In the genomic region with DNA sequence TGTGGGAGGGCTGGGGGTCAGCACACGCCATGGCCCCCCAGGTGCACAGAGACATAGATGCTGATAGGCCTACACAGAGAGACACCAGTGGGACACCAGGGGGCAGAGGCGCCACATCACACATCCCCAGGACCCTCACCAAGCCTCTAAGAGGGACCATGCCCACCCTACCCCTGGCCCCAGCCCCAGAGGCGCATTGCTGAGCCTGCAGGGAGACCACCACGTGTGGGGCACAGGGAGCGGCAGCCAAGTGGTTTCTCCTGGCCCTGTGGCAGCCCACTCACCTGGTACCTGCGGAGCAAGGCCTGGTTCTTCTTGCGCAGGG, we compare ENCODE assay signal across 10 cellular contexts. TPM values are rescaled to one million over a fixed set of nuclear protein-coding genes. Genes with fewer than 3 reads are reported as not detected.
DNase-seq lines count a peak whose midpoint lies in the region; ATAC-seq and TF ChIP-seq lines count a peak whose summit lies in the region.
"Had no signal": no experiment of that assay in that cellular context is flagged by ENCODE, and none has a peak within 500 bp of the region (broad histone marks: within the 10 kb centered on the region; RNA-seq: fewer than 3 reads in every experiment).

No MANE protein-coding gene starts in this region.

- peak overlapping the region; percentile 100 for H2AK9ac ChIP-seq in IMR-90 (replicated peaks; ENCODE audit: low read depth, low read length, poor library complexity)

- H3K14ac ChIP-seq in IMR-90 (replicated peaks; ENCODE audit: low read depth, low read length), result peak overlapping the region; percentile 98

- H3K27ac Mint-ChIP-seq in T-helper 17 cell, result no peak overlapping the region
- H3K27ac Mint-ChIP-seq: progenitor cell of endocrine pancreas had no signal

- TF ChIP-seq RAD21 in IMR-90 (IDR thresholded peaks at IDR 0.05; ENCODE audit: low read length), result peak; percentile 31; the same call in 1 of the 2 replicates

- H3K4me1 ChIP-seq in IMR-90 (ENCODE audit: control insufficient read depth, insufficient read depth, low read length) (peaks cover 39% of the 10 kb centered on the region), mammary epithelial cell (ENCODE audit: insufficient read depth, low read length) (peaks cover 82% of the 10 kb centered on the region), testis (peaks cover 51% of the 10 kb centered on the region)

- H3K4me2 ChIP-seq in IMR-90 (ENCODE audit: low read depth, low read length) (peak overlapping the region; percentile 92), mammary epithelial cell (ENCODE audit: insufficient read depth, low read depth, low read length) (peak overlapping the region; percentile 99)

- WGBS in IMR-90 (ENCODE audit: extremely low coverage in 2 of 2, insufficient read length in 1 of 2), 2 experiments, result 76% methylated on average over 5 of the region's 7 CpGs; no CpG with 5 or more reads in 1 of the 2 experiments
- WGBS in mammary epithelial cell (ENCODE audit: low coverage, missing lambda C conversion rate), result 10% methylated on average over 2 of the region's 7 CpGs
- WGBS in testis, 2 donors, result 77% methylated on average over 7 of the region's 7 CpGs; no CpG with 5 or more reads in 1 of the 2 donors

- peak overlapping the region; percentile 99 for H4K91ac ChIP-seq in IMR-90 (ENCODE audit: insufficient read depth, low read depth, low read length)

- H3K36me3 ChIP-seq in IMR-90 (ENCODE audit: control insufficient read depth, insufficient read depth, low read length), result peaks cover 18% of the 10 kb centered on the region
- H3K36me3 ChIP-seq in mammary epithelial cell (ENCODE audit: insufficient read depth, low read length), result peaks cover 12% of the 10 kb centered on the region
- no peaks in the 10 kb centered on the region for H3K36me3 ChIP-seq in testis (ENCODE audit: low read depth, missing control alignments)

- intact Hi-C loops in IMR-90 (cut with micrococcal nuclease) (no loop called here), mammary epithelial cell (cut with micrococcal nuclease) (loop anchor here (1.0 to 2.0 kb wide), 3 partner anchors 29 to 123 kb away; no protein-coding TSS in a partner anchor), left colon (cut with DNase I, micrococcal nuclease) (no loop called here), testis (cut with DNase I; ENCODE audit: low total_unique reads) (no loop called here)

- peak overlapping the region; percentile 89; the same call in 2 of the 3 replicates for H2BK15ac ChIP-seq in IMR-90 (ENCODE audit: low read depth, low read length)

- H4K8ac ChIP-seq in IMR-90 (ENCODE audit: low read depth in 2 of 2, low read length in 2 of 2), result peak overlapping the region; percentile 93 to 97

- ATAC-seq in IMR-90 (ENCODE audit: low read depth) (no peak), left colon (no peak), T-helper 17 cell (no peak)

- POLR2A ChIA-PET in IMR-90 (lab: Charles Lee; ENCODE audit: unreplicated experiment), result interaction anchor here (0.9 to 3.3 kb wide), 4 partner anchors 8 to 17 kb away, joined by 3 to 20 read pairs (median 6); no protein-coding TSS in a partner anchor

- H3K4me3 Mint-ChIP-seq in T-helper 17 cell, result no peak overlapping the region

- H3K4ac ChIP-seq in IMR-90 (ENCODE audit: low read depth, low read length), result peak overlapping the region; percentile 100

- no peaks in the 10 kb centered on the region for H3K9me3 ChIP-seq in IMR-90 (ENCODE audit: control insufficient read depth, insufficient read depth, low read length)
- no peaks in the 10 kb centered on the region for H3K9me3 ChIP-seq in mammary epithelial cell (replicated peaks; ENCODE audit: insufficient read depth, low read length)
- H3K9me3 ChIP-seq in testis, result no peaks in the 10 kb centered on the region
- H3K9me3 ChIP-seq in T-helper 17 cell (ENCODE audit: control insufficient read depth, low read length, poor library complexity, severe bottlenecking), result no peaks in the 10 kb centered on the region

- peak overlapping the region; percentile 99 for H3K23ac ChIP-seq in IMR-90 (ENCODE audit: low read depth, low read length)

- peaks cover 27 to 53% of the 10 kb centered on the region in 2 experiments; a peak in 3 of 4 replicates for H3K79me1 ChIP-seq in IMR-90 (ENCODE audit: low read depth in 1 of 2, low read length in 2 of 2)

- H4K5ac ChIP-seq in IMR-90 (ENCODE audit: low read depth, low read length), result peak overlapping the region; percentile 94

- DNase-seq in IMR-90 (no peak), mammary epithelial cell (no peak), left colon (peak; percentile 23 to 41), testis (peak; percentile 27), amniotic stem cell (lab: John Stamatoyannopoulos, UW) (no peak), T-helper 17 cell (no peak), DMS53 treated with DMSO at 0.1 percent for 48 hours (lab: John Stamatoyannopoulos, UW; ENCODE audit: unreplicated experiment) (no peak), pons (ENCODE audit: low spot score) (no peak)
- DNase-seq: NCI-H2029 had no signal

- H3K27me3 Mint-ChIP-seq in T-helper 17 cell, result no peaks in the 10 kb centered on the region

- peak overlapping the region; percentile 77 for H2AFZ ChIP-seq in IMR-90 (replicated peaks; ENCODE audit: low read length, poor library complexity)
- no peak overlapping the region for H2AFZ ChIP-seq in mammary epithelial cell (ENCODE audit: low read depth, low read length)

- dilution Hi-C loops in IMR-90 (cut with HindIII; ENCODE audit: low sequenced_read_pairs, unreplicated experiment) (no loop called here), mammary epithelial cell (cut with HindIII; ENCODE audit: low sequenced_read_pairs) (no loop called here)

- H3K4me3 ChIP-seq in IMR-90 (ENCODE audit: insufficient read depth, low read depth, low read length) (peak overlapping the region; percentile 45), mammary epithelial cell (replicated peaks in 1 of 3; ENCODE audit: insufficient read depth in 1 of 3, low read depth in 2 of 3, low read length in 3 of 3) (peak overlapping the region; percentile 60 to 81 (median 75)), testis (peak overlapping the region in 1 of 2 donors; percentile 44)

- no peaks in the 10 kb centered on the region for H3K27me3 ChIP-seq in IMR-90 (ENCODE audit: control insufficient read depth, insufficient read depth, low read length)
- no peaks in the 10 kb centered on the region for H3K27me3 ChIP-seq in mammary epithelial cell (ENCODE audit: insufficient read depth, low read length)
- H3K27me3 ChIP-seq in testis, result no peaks in the 10 kb centered on the region

- H4K20me1 ChIP-seq in IMR-90 (ENCODE audit: insufficient read depth, low read length) (no peaks in the 10 kb centered on the region), mammary epithelial cell (ENCODE audit: insufficient read depth, low read length) (no peaks in the 10 kb centered on the region)

- H3K56ac ChIP-seq in IMR-90 (ENCODE audit: extremely low read depth, insufficient read depth, low read length), result peak overlapping the region; percentile 99

- CTCF ChIA-PET in IMR-90 (lab: Yijun Ruan, JAX) (interaction anchor here (0.7 to 1.4 kb wide), 5 partner anchors 11 to 122 kb away, joined by 3 to 5 read pairs (median 3); partner anchors contain the start of gene INAFM2), mammary epithelial cell (lab: Charles Lee; ENCODE audit: low non-redundant PET) (interaction anchor here (0.5 to 1.3 kb wide), 5 partner anchors 28 to 135 kb away, joined by 3 to 5 read pairs (median 4); no protein-coding TSS in a partner anchor)

- H2AK5ac ChIP-seq in IMR-90 (ENCODE audit: low read depth, low read length), result peak overlapping the region; percentile 100

- no peak for TF ChIP-seq POLR2A in IMR-90 (IDR thresholded peaks at IDR 0.05; ENCODE audit: low read depth, low read length)
- TF ChIP-seq POLR2A in testis (IDR thresholded peaks at IDR 0.05), result no peak

- H3K79me2 ChIP-seq in mammary epithelial cell (ENCODE audit: insufficient read depth, low read length), result peaks cover 67% of the 10 kb centered on the region

- H2BK120ac ChIP-seq in IMR-90 (ENCODE audit: low read depth, low read length), result peak overlapping the region; percentile 98

- peak overlapping the region; percentile 92 for H2BK20ac ChIP-seq in IMR-90 (ENCODE audit: low read depth, low read length)

- TF ChIP-seq CTCF in IMR-90 (conservative IDR thresholded peaks at IDR 0.05; ENCODE audit: low read depth, low read length), result 0 out of 2 replicates have a peak, but pooled peaks have one; percentile 21
- TF ChIP-seq CTCF in mammary epithelial cell (conservative IDR thresholded peaks at IDR 0.05 in 1 of 2, IDR thresholded peaks at IDR 0.05 in 1 of 2; ENCODE audit: extremely low read depth in 1 of 2, insufficient read depth in 1 of 2, low read depth in 1 of 2, low read length in 2 of 2), result peak in 1 of 2 donors; percentile 37
- no peak for TF ChIP-seq CTCF in testis (IDR thresholded peaks at IDR 0.05)

- H3K9ac ChIP-seq in IMR-90 (ENCODE audit: low read depth, low read length) (peak overlapping the region; percentile 81), mammary epithelial cell (ENCODE audit: insufficient read depth, low read length) (peak overlapping the region; percentile 95)

- peaks cover 6% of the 10 kb centered on the region for H3K4me1 Mint-ChIP-seq in T-helper 17 cell

- peak overlapping the region; percentile 97 for H2BK5ac ChIP-seq in IMR-90 (ENCODE audit: low read depth, low read length, poor library complexity, severe bottlenecking)

- in situ Hi-C loops in IMR-90 (cut with MboI; ENCODE audit: low sequenced_read_pairs), result no loop called here
- in situ Hi-C loops in mammary epithelial cell (cut with MboI; ENCODE audit: low sequenced_read_pairs in 2 of 2), result no loop called here

- no peaks in the 10 kb centered on the region for H3K36me3 Mint-ChIP-seq in T-helper 17 cell (ENCODE audit: low read depth)

- H3K18ac ChIP-seq in IMR-90 (ENCODE audit: low read depth, low read length), result peak overlapping the region; percentile 85

- H3K27ac ChIP-seq in IMR-90 (ENCODE audit: insufficient read depth, low read length) (peak overlapping the region; percentile 97), mammary epithelial cell (ENCODE audit: insufficient read depth, low read depth, low read length) (peak overlapping the region; percentile 77), testis (peak overlapping the region; percentile 92 to 93)

- no TSS peak for BruUV-seq in IMR-90 (replicated peaks; lab: Mats Ljungman, UMichigan)
- no TSS peak for BruUV-seq in mammary epithelial cell (replicated peaks; lab: Mats Ljungman, UMichigan)

- peaks cover 25% of the 10 kb centered on the region for H3K9me1 ChIP-seq in IMR-90 (ENCODE audit: insufficient read depth, low read length)

RNA-seq across cellular contexts. Expression of gene CCDC9B, which starts 1.2 kb away (rescaled TPM):
- total RNA-seq in IMR-90 (2012; rRNA removed), result 19.7 and 30.0 TPM in 2 replicates
- 26.0 and 30.9 TPM in 2 replicates for polyA plus RNA-seq in IMR-90 (2012; rRNA removed)
- polyA plus RNA-seq in IMR-90 (2012; cell fraction: cytosol; rRNA removed), result 7.0 and 19.7 TPM in 2 replicates
- 52.6 and 88.0 TPM in 2 replicates for polyA plus RNA-seq in IMR-90 (2012; cell fraction: nucleus; rRNA removed; ENCODE audit: low replicate concordance)
- 100 to 1,000 TPM in 1 of 2 donors, 10 to 100 TPM in 1; 67.3 to 164 TPM for total RNA-seq in mammary epithelial cell
- 7.4 TPM for polyA plus RNA-seq in mammary epithelial cell
- polyA minus RNA-seq in mammary epithelial cell, result 99.0 TPM
- total RNA-seq in left colon, result 10 to 100 TPM; 28.1 to 43.5 TPM
- total RNA-seq in testis, result 10 to 100 TPM; 36.8 to 38.9 TPM
- polyA plus RNA-seq in testis (ENCODE audit: insufficient read depth, low read depth, low replicate concordance), result 20.4 TPM
- 1 to 10 TPM; 4.1 to 5.3 TPM for total RNA-seq in T-helper 17 cell

RNA-seq across cellular contexts. Expression of gene PHGR1, which starts 11.2 kb away (rescaled TPM):
- not detected in 2 replicates for total RNA-seq in IMR-90 (2012; rRNA removed)
- polyA plus RNA-seq in IMR-90 (2012; rRNA removed), result not detected in 2 replicates
- polyA plus RNA-seq in IMR-90 (2012; cell fraction: cytosol; rRNA removed), result not detected in 2 replicates
- polyA plus RNA-seq in IMR-90 (2012; cell fraction: nucleus; rRNA removed; ENCODE audit: low replicate concordance), result not detected in 2 replicates
- not detected for total RNA-seq in mammary epithelial cell
- polyA plus RNA-seq in mammary epithelial cell, result not detected
- polyA minus RNA-seq in mammary epithelial cell, result not detected
- total RNA-seq in left colon, result 1,000 to 10,000 TPM; 3,013 to 3,634 TPM
- not detected for total RNA-seq in testis
- polyA plus RNA-seq in testis (ENCODE audit: insufficient read depth, low read depth, low replicate concordance), result not detected
- total RNA-seq in T-helper 17 cell, result not detected

RNA-seq across cellular contexts. Expression of gene INAFM2, which starts 16.1 kb away (rescaled TPM):
- total RNA-seq in IMR-90 (2012; rRNA removed) (10.4 and 13.1 TPM in 2 replicates), mammary epithelial cell (10 to 100 TPM; 25.5 to 28.0 TPM), left colon (10 to 100 TPM; 18.1 to 26.9 TPM), testis (10 to 100 TPM; 31.8 to 49.8 TPM), T-helper 17 cell (10 to 100 TPM in 1 of 2 donors, 1 to 10 TPM in 1; 9.2 to 48.3 TPM)
- polyA plus RNA-seq in IMR-90 (2012; rRNA removed) (11.7 and 14.0 TPM in 2 replicates), mammary epithelial cell (10.9 TPM), testis (ENCODE audit: insufficient read depth, low read depth, low replicate concordance) (43.4 TPM)
- polyA plus RNA-seq in IMR-90 (2012; cell fraction: cytosol; rRNA removed), result 4.2 and 6.0 TPM in 2 replicates
- 6.6 and 18.3 TPM in 2 replicates for polyA plus RNA-seq in IMR-90 (2012; cell fraction: nucleus; rRNA removed; ENCODE audit: low replicate concordance)
- polyA minus RNA-seq in mammary epithelial cell, result 40.5 TPM

RNA-seq across cellular contexts. Expression of gene DISP2, which starts 18.4 kb away (rescaled TPM):
- total RNA-seq in IMR-90 (2012; rRNA removed) (under 0.01 and 0.36 TPM in 2 replicates), mammary epithelial cell (1 to 10 TPM in 1 of 2 donors, under 1 TPM in 1; under 0.01 to 1.6 TPM), left colon (10 to 100 TPM in 1 of 2 donors, 1 to 10 TPM in 1; 8.3 to 13.7 TPM), testis (1 to 10 TPM; 4.4 to 7.6 TPM), T-helper 17 cell (under 1 TPM; 0.02 to 0.03 TPM)
- polyA plus RNA-seq in IMR-90 (2012; rRNA removed) (0.34 and 0.42 TPM in 2 replicates), mammary epithelial cell (0.54 TPM), testis (ENCODE audit: insufficient read depth, low read depth, low replicate concordance) (3.0 TPM)
- polyA plus RNA-seq in IMR-90 (2012; cell fraction: cytosol; rRNA removed), result 0.22 and 0.55 TPM in 2 replicates
- polyA plus RNA-seq in IMR-90 (2012; cell fraction: nucleus; rRNA removed; ENCODE audit: low replicate concordance), result 0.41 and 0.76 TPM in 2 replicates
- 0.47 TPM for polyA minus RNA-seq in mammary epithelial cell

RNA-seq across cellular contexts. Expression of gene PLCB2, which starts 31.8 kb away (rescaled TPM):
- total RNA-seq in IMR-90 (2012; rRNA removed) (0.18 and 0.28 TPM in 2 replicates), mammary epithelial cell (1 to 10 TPM in 1 of 2 donors, under 1 TPM in 1; 0.67 to 1.4 TPM), left colon (10 to 100 TPM in 1 of 2 donors, 1 to 10 TPM in 1; 6.0 to 11.2 TPM), testis (1 to 10 TPM; 8.8 to 9.7 TPM), T-helper 17 cell (100 to 1,000 TPM; 228 to 238 TPM)
- polyA plus RNA-seq in IMR-90 (2012; rRNA removed) (0.87 and 1.4 TPM in 2 replicates), mammary epithelial cell (0.97 TPM), testis (ENCODE audit: insufficient read depth, low read depth, low replicate concordance) (13.6 TPM)
- polyA plus RNA-seq in IMR-90 (2012; cell fraction: cytosol; rRNA removed), result 0.45 and 0.78 TPM in 2 replicates
- 2.8 and 3.8 TPM in 2 replicates for polyA plus RNA-seq in IMR-90 (2012; cell fraction: nucleus; rRNA removed; ENCODE audit: low replicate concordance)
- not detected for polyA minus RNA-seq in mammary epithelial cell

Comparison
In these comparisons a context has a peak if more than half of its experiments do, and no peak if none do; other contexts are left out.
1. DNase-seq: peak in left colon (2 of 2) and testis (single experiment); none in IMR-90 (single experiment), mammary epithelial cell (single experiment), amniotic stem cell (single experiment), T-helper 17 cell (0 of 3), DMS53 treated with DMSO at 0.1 percent for 48 hours (single experiment) and pons (single experiment).
2. RNA of gene PHGR1, which starts 11.2 kb away (total RNA-seq): 3,013 to 3,634 TPM in left colon; not detected in IMR-90, not detected in mammary epithelial cell, not detected in testis and not detected in T-helper 17 cell; every median in the first group is over 1,000 times any median in the second.
3. Peak in every context shown above with its lines, with median percentiles within 50 percentile points of each other: H3K27ac ChIP-seq.